Comparison of ENCODE assay signal across 8 cellular contexts in genomic region chr2:168920504-168921157, GRCh38. TPM values are rescaled to one million over a fixed set of nuclear protein-coding genes. Genes with fewer than 3 reads are reported as not detected.
DNase-seq lines count a peak whose midpoint lies in the region; ATAC-seq and TF ChIP-seq lines count a peak whose summit lies in the region.

No MANE protein-coding gene starts in this region.

- peaks cover 7% of the 10 kb centered on the region for H3K4me1 Mint-ChIP-seq in endothelial cell (ENCODE audit: unreplicated experiment)

- DNase-seq in DMS53 (lab: John Stamatoyannopoulos, UW) (peak; percentile 71), OCI-LY7 (ENCODE audit: low spot score) (peak; percentile 49), endothelial cell (ENCODE audit: low spot score) (no peak), hepatic stellate cell (ENCODE audit: low spot score) (no peak), substantia nigra (lab: John Stamatoyannopoulos, UW) (no peak)

- H3K36me3 ChIP-seq in OCI-LY7 (ENCODE audit: insufficient read depth, low read length): no peaks in the 10 kb centered on the region
- H3K36me3 ChIP-seq in parathyroid adenoma (ENCODE audit: control insufficient read depth, insufficient read depth, low read length): no peaks in the 10 kb centered on the region

- CTCF ChIA-PET in OCI-LY7 (lab: Charles Lee; ENCODE audit: unreplicated experiment): no interaction called here

- H3K4me2 ChIP-seq in OCI-LY7 (ENCODE audit: low read length): no peak overlapping the region
- H3K4me2 ChIP-seq in parathyroid adenoma (ENCODE audit: low read length): no peak overlapping the region

- H3K27me3 ChIP-seq in parathyroid adenoma (ENCODE audit: control insufficient read depth, insufficient read depth, low read length): no peaks in the 10 kb centered on the region

- H3K79me2 ChIP-seq in OCI-LY7 (ENCODE audit: insufficient read depth, low read depth, low read length) (no peaks in the 10 kb centered on the region), parathyroid adenoma (no peaks in the 10 kb centered on the region)

- H3K4me1 ChIP-seq in OCI-LY7 (ENCODE audit: insufficient read depth, low read length, poor library complexity, severe bottlenecking) (no peaks in the 10 kb centered on the region), parathyroid adenoma (no peaks in the 10 kb centered on the region)

- no peak overlapping the region for H3K4me3 Mint-ChIP-seq in endothelial cell (ENCODE audit: unreplicated experiment)

- H3K27me3 Mint-ChIP-seq in endothelial cell (ENCODE audit: unreplicated experiment): no peaks in the 10 kb centered on the region

- peaks cover 3% of the 10 kb centered on the region for H3K36me3 Mint-ChIP-seq in endothelial cell (ENCODE audit: low read depth, unreplicated experiment)

- H3K4me3 ChIP-seq in OCI-LY7 (ENCODE audit: low read depth, low read length, poor library complexity, severe bottlenecking): no peak overlapping the region
- H3K4me3 ChIP-seq in parathyroid adenoma (ENCODE audit: low read depth, low read length): no peak overlapping the region

- no TSS peak for BruUV-seq in OCI-LY7 (replicated peaks; lab: Mats Ljungman, UMichigan)

- H3K27ac ChIP-seq in OCI-LY7 (ENCODE audit: low read depth, low read length, poor library complexity, severe bottlenecking) (no peak overlapping the region), parathyroid adenoma (no peak overlapping the region), substantia nigra (ENCODE audit: low read depth, low read length, poor library complexity, severe bottlenecking) (no peak overlapping the region)

- no peak overlapping the region for H2AFZ ChIP-seq in OCI-LY7 (ENCODE audit: low read length)
- H2AFZ ChIP-seq in parathyroid adenoma: no peak overlapping the region

- no peaks in the 10 kb centered on the region for H4K20me1 ChIP-seq in OCI-LY7 (ENCODE audit: insufficient read depth, low read length)

- H3K9ac ChIP-seq in parathyroid adenoma: no peak overlapping the region

- no peaks in the 10 kb centered on the region for H3K9me2 ChIP-seq in OCI-LY7 (ENCODE audit: insufficient read depth, low read length)

- H3K9me3 Mint-ChIP-seq in endothelial cell (ENCODE audit: unreplicated experiment): no peaks in the 10 kb centered on the region

- peak; percentile 88 for TF ChIP-seq CTCF in OCI-LY7 (conservative IDR thresholded peaks at IDR 0.05; ENCODE audit: low read length)
- TF ChIP-seq CTCF in endothelial cell (IDR thresholded peaks at IDR 0.05; ENCODE audit: unreplicated experiment): peak; percentile 97
- peak; percentile 64 for TF ChIP-seq CTCF in parathyroid adenoma (IDR thresholded peaks at IDR 0.05)

- ATAC-seq in HG03175 (IDR thresholded peaks at IDR 0.05; ENCODE audit: unreplicated experiment): peak; percentile 47
- ATAC-seq in GM19467 (IDR thresholded peaks at IDR 0.05; ENCODE audit: unreplicated experiment): no peak

- POLR2A ChIA-PET in OCI-LY7 (lab: Charles Lee): interaction anchor here (0.6 to 0.7 kb wide), 2 partner anchors 153 to 205 kb away, joined by 3 read pairs; no protein-coding TSS in a partner anchor

- intact Hi-C loops in OCI-LY7 (cut with micrococcal nuclease; ENCODE audit: unreplicated experiment): loop anchor here (1.0 kb wide), 1 partner anchor 147 kb away; no protein-coding TSS in a partner anchor

- H3K9me3 ChIP-seq in OCI-LY7 (ENCODE audit: low read length) (no peaks in the 10 kb centered on the region), parathyroid adenoma (ENCODE audit: control insufficient read depth, low read length) (no peaks in the 10 kb centered on the region)

- no peak overlapping the region for H3K27ac Mint-ChIP-seq in endothelial cell (ENCODE audit: unreplicated experiment)

RNA-seq across cellular contexts. Expression of gene G6PC2, which starts 19.5 kb away (rescaled TPM):
- not detected in 2 replicates for total RNA-seq in OCI-LY7 (2014; rRNA removed; shearing (Covaris generic))
- total RNA-seq in OCI-LY7 (2022) (not detected in 2 replicates), endothelial cell (ENCODE audit: unreplicated experiment) (not detected)

RNA-seq across cellular contexts. Expression of gene SPC25, which starts 30.4 kb away (rescaled TPM):
- total RNA-seq in OCI-LY7 (2014; rRNA removed; shearing (Covaris generic)): 29.3 and 34.4 TPM in 2 replicates
- total RNA-seq in OCI-LY7 (2022) (50.3 and 53.1 TPM in 2 replicates), endothelial cell (ENCODE audit: unreplicated experiment) (6.2 TPM)

Comparison
In these comparisons a context has a peak if more than half of its experiments do, and no peak if none do; other contexts are left out.
1. DNase-seq: peak in DMS53 (single experiment) and OCI-LY7 (single experiment); none in endothelial cell (single experiment), hepatic stellate cell (single experiment) and substantia nigra (0 of 49).
2. Peak in every context shown above with its lines, with median percentiles within 50 percentile points of each other: CTCF ChIP-seq.